In genomic region chr3:49173116-49173791, GRCh38 we compare ENCODE assay signal across 1 cellular context.
A peak's percentile ranks its signal among the peaks of the same experiment; 100 is the strongest.
TF ChIP-seq lines count a peak whose summit lies in the region.

No MANE protein-coding gene starts in this region.

TF ChIP-seq in K562, 482 proteins besides CTCF, POLR2A, EP300 and RAD21:
- TF ChIP-seq NR4A1 (CRISPR knock-in tag; IDR thresholded peaks at IDR 0.05) (no peak), NR4A1 (tag; IDR thresholded peaks at IDR 0.05) (0 out of 2 replicates have a peak, but pooled peaks have one; percentile 6), CBFA2T2 (conservative IDR thresholded peaks at IDR 0.05) (peak; percentile 21; the same call in 1 of the 2 replicates), RBFOX2 (IDR thresholded peaks at IDR 0.05; ENCODE audit: low read depth, low read length) (0 out of 2 replicates have a peak, but pooled peaks have one; percentile 7), HCFC1 (IDR thresholded peaks at IDR 0.05; ENCODE audit: low read depth, low read length) (no peak), PTBP1 (IDR thresholded peaks at IDR 0.05; ENCODE audit: low read depth, low read length) (no peak), NFIC (IDR thresholded peaks at IDR 0.05) (peak; percentile 87), MEF2A (IDR thresholded peaks at IDR 0.05; ENCODE audit: control insufficient read depth, low read depth, low read length) (peak; percentile 81), GTF2E2 (tag; IDR thresholded peaks at IDR 0.05) (no peak), ZKSCAN3 (CRISPR knock-in tag; IDR thresholded peaks at IDR 0.05) (no peak), RFX1 (IDR thresholded peaks at IDR 0.05) (peak; percentile 80; the same call in 1 of the 2 replicates), TRIM28 (IDR thresholded peaks at IDR 0.05) (no peak), ZBTB11 (CRISPR knock-in tag; IDR thresholded peaks at IDR 0.05) (no peak), DPF2 (IDR thresholded peaks at IDR 0.05) (peak; percentile 22; the same call in 1 of the 2 replicates), TFAP4 (CRISPR knock-in tag; IDR thresholded peaks at IDR 0.05; ENCODE audit: borderline replicate concordance) (peak; percentile 86), NCOR1 (IDR thresholded peaks at IDR 0.05) (peak; percentile 30; the same call in 1 of the 2 replicates), DDX20 (tag; IDR thresholded peaks at IDR 0.05; ENCODE audit: low read depth) (no peak), CBFA2T3 (IDR thresholded peaks at IDR 0.05) (peak; percentile 54), VEZF1 (CRISPR knock-in tag; IDR thresholded peaks at IDR 0.05) (peak; percentile 35; the same call in 1 of the 2 replicates), NR2F6 (CRISPR knock-in tag; IDR thresholded peaks at IDR 0.05) (no peak), TRIM24 (IDR thresholded peaks at IDR 0.05) (no peak), SREBF1 (IDR thresholded peaks at IDR 0.05; ENCODE audit: borderline replicate concordance, low read depth, low read length) (no peak), TCF3 (CRISPR knock-in tag; IDR thresholded peaks at IDR 0.05) (peak; percentile 16; the same call in 1 of the 2 replicates), GABPA (tag; conservative IDR thresholded peaks at IDR 0.05; ENCODE audit: low read depth) (0 out of 2 replicates have a peak, but pooled peaks have one; percentile 22), ARID1B (IDR thresholded peaks at IDR 0.05) (peak; percentile 37)
